ENCODE assay signal across 6 cellular contexts in the genomic region with DNA sequence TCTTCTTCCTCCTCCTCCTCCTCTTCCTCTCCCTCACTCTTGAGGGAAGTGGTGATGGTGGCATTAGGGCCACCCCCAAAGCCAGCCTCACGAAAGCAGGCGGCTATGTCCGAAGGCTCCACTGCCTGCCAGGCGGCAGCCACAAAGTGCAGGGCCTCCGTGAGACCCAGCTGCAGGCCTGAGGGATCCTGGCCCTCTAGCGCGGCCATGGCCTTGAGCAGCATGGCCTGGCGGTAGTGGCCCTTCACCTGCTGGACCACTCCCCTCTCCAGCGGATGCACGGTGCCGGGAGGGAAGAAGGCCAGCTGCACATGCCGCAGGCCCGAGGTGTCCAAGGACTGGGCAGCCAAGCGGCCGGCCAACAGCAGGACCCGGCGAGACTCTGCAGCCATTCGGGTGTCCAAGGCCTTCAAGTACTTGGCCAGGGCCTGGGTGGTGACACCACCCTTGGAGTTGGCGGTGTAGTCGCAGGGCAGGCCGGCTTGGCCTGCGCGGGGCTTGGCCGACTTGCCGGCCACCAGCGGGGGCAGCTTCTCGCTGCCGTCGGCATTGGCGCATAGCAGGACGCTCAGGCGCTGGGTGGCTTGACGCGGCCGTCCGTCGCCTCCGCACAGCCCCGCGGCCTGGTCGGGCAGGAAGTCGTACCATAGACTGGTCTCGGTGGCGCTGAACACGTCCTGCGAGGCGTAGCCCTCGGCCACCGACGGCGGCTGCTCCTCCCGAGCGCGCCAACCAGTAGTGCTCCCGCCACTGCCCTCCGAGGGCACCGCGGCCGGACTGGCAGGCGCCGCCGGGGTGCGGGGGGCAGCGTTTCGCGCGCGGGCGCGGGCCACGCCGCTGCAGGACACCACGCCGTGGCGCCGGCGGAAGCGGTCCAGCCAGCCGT. TPM values are rescaled to one million over a fixed set of nuclear protein-coding genes. Genes with fewer than 3 reads are reported as not detected.
DNase-seq lines count a peak whose midpoint lies in the region; ATAC-seq and TF ChIP-seq lines count a peak whose summit lies in the region.

No MANE protein-coding gene starts in this region.

- peak; percentile 49 for DNase-seq in BE2C
- no peak for DNase-seq in RWPE2 (ENCODE audit: low spot score)
- DNase-seq in NCI-H187 treated with DMSO at 0.1 percent for 48 hours (lab: John Stamatoyannopoulos, UW) = no peak

- H3K27ac ChIP-seq in RWPE2 (ENCODE audit: poor library complexity, severe bottlenecking) (peak overlapping the region; percentile 69), iPS-18a (ENCODE audit: low read length) (no peak overlapping the region)

- peak overlapping the region; percentile 45 for H3K9ac ChIP-seq in iPS-18a (ENCODE audit: low read length)

- H3K36me3 ChIP-seq in BE2C = peaks cover 9% of the 10 kb centered on the region
- H3K36me3 ChIP-seq in RWPE2 (ENCODE audit: low read depth) = peaks cover 10% of the 10 kb centered on the region; the same call in 1 of the 2 replicates
- no peaks in the 10 kb centered on the region for H3K36me3 ChIP-seq in iPS-18a (ENCODE audit: control insufficient read depth, low read depth, low read length)

- H3K4me1 ChIP-seq in BE2C (peaks cover 8% of the 10 kb centered on the region), RWPE2 (ENCODE audit: insufficient read depth, poor library complexity, severe bottlenecking) (peaks cover 14% of the 10 kb centered on the region), iPS-18a (ENCODE audit: control insufficient read depth, low read depth, low read length) (peaks cover 8% of the 10 kb centered on the region)

- ATAC-seq in RWPE2 (ENCODE audit: low read depth) (peak; percentile 1; the same call in 1 of the 3 replicates), HG03432 (IDR thresholded peaks at IDR 0.05; ENCODE audit: unreplicated experiment) (no peak), GM19351 (IDR thresholded peaks at IDR 0.05; ENCODE audit: unreplicated experiment) (no peak)

- H3K4me3 ChIP-seq in BE2C (ENCODE audit: low read depth, low read length) (peak overlapping the region; percentile 84), RWPE2 (ENCODE audit: severe bottlenecking) (peak overlapping the region; percentile 53), iPS-18a (ENCODE audit: low read length) (peak overlapping the region; percentile 70)

- TF ChIP-seq CTCF in BE2C (IDR thresholded peaks at IDR 0.05; ENCODE audit: low read depth, low read length) = no peak
- no peak for TF ChIP-seq CTCF in RWPE2 (IDR thresholded peaks at IDR 0.05; ENCODE audit: poor library complexity, severe bottlenecking)

- H3K27me3 ChIP-seq in BE2C = no peaks in the 10 kb centered on the region
- H3K27me3 ChIP-seq in RWPE2 (ENCODE audit: insufficient read depth, poor library complexity, severe bottlenecking) = no peaks in the 10 kb centered on the region
- peaks cover 25% of the 10 kb centered on the region for H3K27me3 ChIP-seq in iPS-18a (ENCODE audit: control insufficient read depth, insufficient read depth, low read length)

- H3K9me3 ChIP-seq in BE2C (no peaks in the 10 kb centered on the region), RWPE2 (ENCODE audit: severe bottlenecking) (no peaks in the 10 kb centered on the region), iPS-18a (ENCODE audit: control insufficient read depth, low read depth, low read length) (no peaks in the 10 kb centered on the region)

RNA-seq across cellular contexts. Expression of gene CENPB, which starts 1.1 kb away (rescaled TPM):
- polyA plus RNA-seq in BE2C (2012; ENCODE audit: insufficient read depth, insufficient read length, low read depth) = 181 TPM

RNA-seq across cellular contexts. Expression of gene SPEF1, which starts 4.2 kb away (rescaled TPM):
- 0.65 TPM for polyA plus RNA-seq in BE2C (2012; ENCODE audit: insufficient read depth, insufficient read length, low read depth)

RNA-seq across cellular contexts. Expression of gene CDC25B, which starts 10.6 kb away (rescaled TPM):
- 87.2 TPM for polyA plus RNA-seq in BE2C (2012; ENCODE audit: insufficient read depth, insufficient read length, low read depth)

RNA-seq across cellular contexts. Expression of gene ADISSP, which starts 17.9 kb away (rescaled TPM):
- polyA plus RNA-seq in BE2C (2012; ENCODE audit: insufficient read depth, insufficient read length, low read depth) = 151 TPM

RNA-seq across cellular contexts. Expression of gene AP5S1, which starts 34.9 kb away (rescaled TPM):
- polyA plus RNA-seq in BE2C (2012; ENCODE audit: insufficient read depth, insufficient read length, low read depth) = 27.3 TPM
